ENCODE assay signal across 24 cellular contexts in genomic region chr21:43276811-43277210, GRCh38.
A peak's percentile ranks its signal among the peaks of the same experiment; 100 is the strongest.
DNase-seq lines count a peak whose midpoint lies in the region; ATAC-seq, FAIRE-seq and TF ChIP-seq lines count a peak whose summit lies in the region.
"Had no signal": no experiment of that assay in that cellular context is flagged by ENCODE, and none has a peak within 500 bp of the region (broad histone marks: within the 10 kb centered on the region; RNA-seq: fewer than 3 reads in every experiment).

No MANE protein-coding gene starts in this region.

- H3K27ac Mint-ChIP-seq in stimulated activated naive B cell treated with anti-CD40 and anti-IgM and Interleukin-4, amounts not matched to agents 10 μg/mL and 1 μg/mL and 100 μg/mL, for 72 hours: peak overlapping the region; percentile 59
- H3K27ac Mint-ChIP-seq in activated CD4-positive, alpha-beta memory T cell treated with anti-CD3 and anti-CD28 coated beads for 36 hours: no peak overlapping the region
- H3K27ac Mint-ChIP-seq: CD4-positive, CD25-positive, alpha-beta regulatory T cell had no signal

- DNase-seq in Right ventricle myocardium superior (peak; percentile 16), left cardiac atrium (no peak), H1 (ENCODE audit: low read depth in 1 of 2, low spot score in 2 of 2) (no peak), lower lobe of right lung (peak; percentile 41), HCEC 1CT (no peak), sciatic nerve (ENCODE audit: low spot score) (no peak)
- no peak for DNase-seq in stimulated activated naive B cell treated with anti-CD40 and anti-IgM and Interleukin-4, amounts not matched to agents 10 μg/mL and 1 μg/mL and 100 μg/mL, for 72 hours
- no peak for DNase-seq in activated CD4-positive, alpha-beta memory T cell treated with anti-CD3 and anti-CD28 coated beads for 36 hours
- DNase-seq: 8988T; CD4-positive, CD25-positive, alpha-beta regulatory T cell; GM23248; MM.1S; NCI-H1694; NCI-H2029 treated with DMSO at 0.1 percent for 48 hours; NCI-H69; RPMI8226; SIG-M5 had no signal

- TF ChIP-seq CTCF in H1 (IDR thresholded peaks at IDR 0.05; ENCODE audit: control extremely low read depth in 1 of 3, insufficient read depth in 1 of 3, low read depth in 1 of 3, low read length in 3 of 3): no peak
- TF ChIP-seq CTCF in lower lobe of right lung (IDR thresholded peaks at IDR 0.05): no peak

- ATAC-seq in Right ventricle myocardium superior (ENCODE audit: poor library complexity) (no peak), left cardiac atrium (no peak), lower lobe of right lung (no peak), sciatic nerve (no peak)
- ATAC-seq in stimulated activated naive B cell treated with anti-CD40 and anti-IgM and Interleukin-4, amounts not matched to agents 10 μg/mL and 1 μg/mL and 100 μg/mL, for 72 hours (replicated peaks): no peak
- ATAC-seq: HCT116 had no signal

- POLR2A ChIA-PET in H1 (lab: Charles Lee; ENCODE audit: partially characterized antibody): interaction anchor here (0.8 to 0.9 kb wide), 2 partner anchors 10 to 19 kb away, joined by 3 read pairs; no protein-coding TSS in a partner anchor
- POLR2A ChIA-PET in activated CD4-positive, alpha-beta memory T cell treated with anti-CD3 and anti-CD28 coated beads for 36 hours (lab: Charles Lee): no interaction called here

- intact Hi-C loops in Right ventricle myocardium superior (cut with DNase I) (no loop called here), left cardiac atrium (cut with DNase I) (no loop called here), lower lobe of right lung (cut with DNase I) (no loop called here), sciatic nerve (cut with DNase I) (no loop called here)
- intact Hi-C loops in activated CD4-positive, alpha-beta memory T cell treated with anti-CD3 and anti-CD28 coated beads for 36 hours (cut with micrococcal nuclease): no loop called here

- no peak overlapping the region for H3K4me2 ChIP-seq in H1 (ENCODE audit: insufficient read depth in 1 of 2, low read depth in 2 of 2, low read length in 2 of 2)
- H3K4me2 ChIP-seq: KMS-11 had no signal

- no peak overlapping the region for H2AK5ac ChIP-seq in H1 (ENCODE audit: low read depth, low read length)

- 77% methylated on average over 16 of the region's 16 CpGs; no CpG with 5 or more reads in 1 of the 2 experiments for WGBS in H1 (ENCODE audit: extremely low coverage in 1 of 2, insufficient coverage in 1 of 2, insufficient read length in 1 of 2, insufficient replicate concordance in 2 of 2, low coverage in 1 of 2, low lambda C conversion rate in 2 of 2, missing lambda C conversion rate in 1 of 2), 2 experiments

- 0 out of 2 replicates have a peak overlapping the region, but pooled peaks have one; percentile 55 for H2BK20ac ChIP-seq in H1 (ENCODE audit: low read length)

- no peak overlapping the region for H2AFZ ChIP-seq in H1 (ENCODE audit: low read length)
- H2AFZ ChIP-seq: GM23248 had no signal

- H4K20me1 ChIP-seq in H1 (replicated peaks in 1 of 2; ENCODE audit: control insufficient read depth in 1 of 2, insufficient read depth in 2 of 2, low read length in 2 of 2): no peaks in the 10 kb centered on the region
- H4K20me1 ChIP-seq: BLaER1 had no signal

- H3K4me3 ChIP-seq in H1 (ENCODE audit: extremely low read depth in 1 of 4, insufficient read depth in 2 of 4, low read depth in 3 of 4, low read length in 4 of 4) (no peak overlapping the region), lower lobe of right lung (no peak overlapping the region)
- H3K4me3 ChIP-seq: BLaER1, GM23248, SK-N-MC had no signal

- H4K5ac ChIP-seq in H1 (ENCODE audit: insufficient read length, low read depth, low read length): no peak overlapping the region

- no peak overlapping the region for H2BK120ac ChIP-seq in H1 (replicated peaks; ENCODE audit: low read depth, low read length)

- H3K4me1 ChIP-seq in H1 (replicated peaks in 1 of 4; ENCODE audit: control insufficient read depth in 3 of 4, insufficient read depth in 4 of 4, low read length in 3 of 4) (peaks cover 0 to 25% (median 13%) of the 10 kb centered on the region in 4 experiments; a peak in 6 of 7 replicates), lower lobe of right lung (peaks cover 14% of the 10 kb centered on the region)

- no peak overlapping the region for H2BK15ac ChIP-seq in H1 (ENCODE audit: low read length)

- H3K27me3 Mint-ChIP-seq in stimulated activated naive B cell treated with anti-CD40 and anti-IgM and Interleukin-4, amounts not matched to agents 10 μg/mL and 1 μg/mL and 100 μg/mL, for 72 hours: peaks cover 27 to 60% of the 10 kb centered on the region in 2 donors
- peaks cover 18% of the 10 kb centered on the region for H3K27me3 Mint-ChIP-seq in activated CD4-positive, alpha-beta memory T cell treated with anti-CD3 and anti-CD28 coated beads for 36 hours
- H3K27me3 Mint-ChIP-seq: CD4-positive, CD25-positive, alpha-beta regulatory T cell had no signal

- H3K27me3 ChIP-seq in H1 (replicated peaks in 1 of 4; ENCODE audit: control insufficient read depth in 3 of 4, extremely low read depth in 1 of 4, insufficient read depth in 3 of 4, low read length in 3 of 4): no peaks in the 10 kb centered on the region; a peak in 1 of 7 replicates
- no peaks in the 10 kb centered on the region for H3K27me3 ChIP-seq in lower lobe of right lung (ENCODE audit: low read depth)
- H3K27me3 ChIP-seq: BLaER1 had no signal

- no peaks in the 10 kb centered on the region for H3K36me3 Mint-ChIP-seq in stimulated activated naive B cell treated with anti-CD40 and anti-IgM and Interleukin-4, amounts not matched to agents 10 μg/mL and 1 μg/mL and 100 μg/mL, for 72 hours
- H3K36me3 Mint-ChIP-seq in activated CD4-positive, alpha-beta memory T cell treated with anti-CD3 and anti-CD28 coated beads for 36 hours: no peaks in the 10 kb centered on the region
- H3K36me3 Mint-ChIP-seq: CD4-positive, CD25-positive, alpha-beta regulatory T cell; IgD-negative memory B cell had no signal

- no peak overlapping the region for H4K8ac ChIP-seq in H1 (ENCODE audit: extremely low read depth, insufficient read depth, low read length)

- H3K4ac ChIP-seq in H1 (replicated peaks; ENCODE audit: insufficient read length, low read depth, low read length): no peak overlapping the region

- no peaks in the 10 kb centered on the region for H3K36me3 ChIP-seq in H1 (ENCODE audit: control insufficient read depth in 2 of 4, insufficient read depth in 4 of 4, low read length in 3 of 4)
- no peaks in the 10 kb centered on the region for H3K36me3 ChIP-seq in lower lobe of right lung
- H3K36me3 ChIP-seq: BLaER1 had no signal

- TF ChIP-seq RAD21 in H1 (IDR thresholded peaks at IDR 0.05 in 1 of 2, conservative IDR thresholded peaks at IDR 0.05 in 1 of 2; ENCODE audit: low read depth in 2 of 2, low read length in 2 of 2): no peak

- no peak for TF ChIP-seq POLR2A in H1 (IDR thresholded peaks at IDR 0.05; ENCODE audit: control extremely low read depth in 1 of 2, low read depth in 2 of 2, low read length in 2 of 2)

- no peak for TF ChIP-seq EP300 in H1 (IDR thresholded peaks at IDR 0.05; ENCODE audit: borderline replicate concordance in 1 of 2, low read depth in 2 of 2, low read length in 2 of 2)

- H3K23me2 ChIP-seq in H1 (ENCODE audit: low read depth, low read length): no peaks in the 10 kb centered on the region

- no peak overlapping the region for H3K4me3 Mint-ChIP-seq in stimulated activated naive B cell treated with anti-CD40 and anti-IgM and Interleukin-4, amounts not matched to agents 10 μg/mL and 1 μg/mL and 100 μg/mL, for 72 hours
- no peak overlapping the region for H3K4me3 Mint-ChIP-seq in activated CD4-positive, alpha-beta memory T cell treated with anti-CD3 and anti-CD28 coated beads for 36 hours
- H3K4me3 Mint-ChIP-seq: CD4-positive, CD25-positive, alpha-beta regulatory T cell; IgD-negative memory B cell had no signal

- H3K9me3 Mint-ChIP-seq in stimulated activated naive B cell treated with anti-CD40 and anti-IgM and Interleukin-4, amounts not matched to agents 10 μg/mL and 1 μg/mL and 100 μg/mL, for 72 hours: peaks cover 0 to 2% of the 10 kb centered on the region in 2 donors
- no peaks in the 10 kb centered on the region for H3K9me3 Mint-ChIP-seq in activated CD4-positive, alpha-beta memory T cell treated with anti-CD3 and anti-CD28 coated beads for 36 hours
- H3K9me3 Mint-ChIP-seq: CD4-positive, CD25-positive, alpha-beta regulatory T cell; IgD-negative memory B cell had no signal

- no peak overlapping the region for H2BK12ac ChIP-seq in H1 (ENCODE audit: low read depth, low read length)

- no peak for FAIRE-seq in H1 (lab: Jason Lieb, UNC)
- FAIRE-seq: D721Med had no signal

- no peak overlapping the region for H3K23ac ChIP-seq in H1 (ENCODE audit: insufficient read length)

- no peak overlapping the region for H3K18ac ChIP-seq in H1 (ENCODE audit: extremely low read depth, low read length)

- no peak overlapping the region; the same call in 1 of the 2 replicates for H2BK5ac ChIP-seq in H1 (ENCODE audit: low read depth, low read length)

- peaks cover 17 to 22% of the 10 kb centered on the region in 2 donors for H3K4me1 Mint-ChIP-seq in stimulated activated naive B cell treated with anti-CD40 and anti-IgM and Interleukin-4, amounts not matched to agents 10 μg/mL and 1 μg/mL and 100 μg/mL, for 72 hours
- no peaks in the 10 kb centered on the region for H3K4me1 Mint-ChIP-seq in activated CD4-positive, alpha-beta memory T cell treated with anti-CD3 and anti-CD28 coated beads for 36 hours (ENCODE audit: low read depth)

- H3K79me2 ChIP-seq in H1 (ENCODE audit: control insufficient read depth in 1 of 2, insufficient read depth in 2 of 2, low read length in 2 of 2): no peaks in the 10 kb centered on the region

- no peak overlapping the region for H3K9ac ChIP-seq in H1 (replicated peaks in 1 of 4; ENCODE audit: extremely low read depth in 1 of 4, low read depth in 3 of 4, low read length in 3 of 4)
- H3K9ac ChIP-seq: BLaER1, GM23248, KMS-11 had no signal

- no peak overlapping the region for H4K91ac ChIP-seq in H1 (replicated peaks; ENCODE audit: insufficient read length, low read length)

- no peak overlapping the region for H3K56ac ChIP-seq in H1 (replicated peaks; ENCODE audit: insufficient read length, low read depth, low read length)

- CTCF ChIA-PET in H1 (lab: Charles Lee; ENCODE audit: partially characterized antibody): interaction anchor here (1.1 to 2.2 kb wide), 5 partner anchors 9 to 334 kb away, joined by 3 to 11 read pairs (median 5); no protein-coding TSS in a partner anchor
- CTCF ChIA-PET in activated CD4-positive, alpha-beta memory T cell treated with anti-CD3 and anti-CD28 coated beads for 36 hours (lab: Charles Lee): no interaction called here

- no peak overlapping the region for H3K14ac ChIP-seq in H1 (ENCODE audit: insufficient read length)

- no peaks in the 10 kb centered on the region for H3K9me3 ChIP-seq in H1 (ENCODE audit: insufficient read depth in 2 of 2, low read depth in 1 of 2, low read length in 1 of 2)
- no peaks in the 10 kb centered on the region for H3K9me3 ChIP-seq in lower lobe of right lung
- H3K9me3 ChIP-seq: BLaER1 had no signal

- H3K27ac ChIP-seq in H1 (ENCODE audit: low read depth, low read length) (no peak overlapping the region), lower lobe of right lung (no peak overlapping the region)
- H3K27ac ChIP-seq: BLaER1, GM23248, HL-60, KMS-11, SK-N-MC had no signal

- no peaks in the 10 kb centered on the region for H3K79me1 ChIP-seq in H1 (ENCODE audit: low read depth, low read length)

TF ChIP-seq in H1, 55 proteins besides CTCF, POLR2A, EP300 and RAD21 (continues in another document):
- TF ChIP-seq CBX5 (IDR thresholded peaks at IDR 0.05; ENCODE audit: low read depth, low read length): no peak
- TF ChIP-seq ZNF274 (IDR thresholded peaks at IDR 0.05; ENCODE audit: borderline replicate concordance, extremely low read depth, low read length): no peak

Comparison
In these comparisons a context has a peak if more than half of its experiments do, and no peak if none do; other contexts are left out.
1. DNase-seq: peak in Right ventricle myocardium superior (single experiment) and lower lobe of right lung (single experiment); none in left cardiac atrium (single experiment), H1 (0 of 2), stimulated activated naive B cell treated with anti-CD40 and anti-IgM and Interleukin-4, amounts not matched to agents 10 μg/mL and 1 μg/mL and 100 μg/mL, for 72 hours (single experiment), HCEC 1CT (single experiment), sciatic nerve (single experiment) and activated CD4-positive, alpha-beta memory T cell treated with anti-CD3 and anti-CD28 coated beads for 36 hours (single experiment).